ENCODE assay signal across 21 cellular contexts in genomic region chr16:23274968-23275367, GRCh38. TPM values are rescaled to one million over a fixed set of nuclear protein-coding genes. Genes with fewer than 3 reads are reported as not detected.
DNase-seq lines count a peak whose midpoint lies in the region; ATAC-seq and TF ChIP-seq lines count a peak whose summit lies in the region.
"Had no signal": no experiment of that assay in that cellular context is flagged by ENCODE, and none has a peak within 500 bp of the region (broad histone marks: within the 10 kb centered on the region; RNA-seq: fewer than 3 reads in every experiment).

No MANE protein-coding gene starts in this region.

- intact Hi-C loops in HCT116 (cut with micrococcal nuclease) (no loop called here), lower lobe of right lung (cut with DNase I) (no loop called here)

- no peak for TF ChIP-seq CTCF in HCT116 (IDR thresholded peaks at IDR 0.05 in 2 of 3, conservative IDR thresholded peaks at IDR 0.05 in 1 of 3; ENCODE audit: borderline replicate concordance in 1 of 3, insufficient read depth in 1 of 3, low read depth in 2 of 3, low read length in 2 of 3)
- TF ChIP-seq CTCF in choroid plexus epithelial cell (conservative IDR thresholded peaks at IDR 0.05; ENCODE audit: low read depth, low read length) = no peak
- no peak for TF ChIP-seq CTCF in lower lobe of right lung (IDR thresholded peaks at IDR 0.05)

- H3K9me3 Mint-ChIP-seq in stimulated activated effector memory CD8-positive, alpha-beta T cell treated with anti-CD3 and anti-CD28 coated beads, Interleukin-12 subunit alpha, Interleukin-12 subunit beta, amount 100 ng/mL, for 72 hours = peaks cover 6% of the 10 kb centered on the region
- no peaks in the 10 kb centered on the region for H3K9me3 Mint-ChIP-seq in effector memory CD8-positive, alpha-beta T cell
- H3K9me3 Mint-ChIP-seq: HFFc6 had no signal

- H3K27me3 ChIP-seq in HCT116 (ENCODE audit: insufficient read depth, low read length) (0 out of 2 replicates have a peak, but pooled peaks cover 5% of the 10 kb centered on the region), lower lobe of right lung (ENCODE audit: low read depth) (no peaks in the 10 kb centered on the region)

- no peak overlapping the region for H3K4me2 ChIP-seq in HCT116 (ENCODE audit: low read length)

- H3K4me1 ChIP-seq in HCT116 (ENCODE audit: control insufficient read depth in 1 of 2, insufficient read depth in 2 of 2, low read length in 2 of 2) (no peaks in the 10 kb centered on the region), lower lobe of right lung (no peaks in the 10 kb centered on the region)
- H3K4me1 ChIP-seq: heart right ventricle, spleen had no signal

- H3K36me3 ChIP-seq in HCT116 (ENCODE audit: control insufficient read depth in 1 of 2, insufficient read depth in 2 of 2, low read length in 2 of 2) (no peaks in the 10 kb centered on the region), lower lobe of right lung (no peaks in the 10 kb centered on the region)
- H3K36me3 ChIP-seq: esophagus muscularis mucosa, heart right ventricle, spleen had no signal

- H3K27ac Mint-ChIP-seq in stimulated activated effector memory CD8-positive, alpha-beta T cell treated with anti-CD3 and anti-CD28 coated beads, Interleukin-12 subunit alpha, Interleukin-12 subunit beta, amount 100 ng/mL, for 72 hours = no peak overlapping the region
- H3K27ac Mint-ChIP-seq in effector memory CD8-positive, alpha-beta T cell = no peak overlapping the region
- H3K27ac Mint-ChIP-seq: B cell; HFFc6; stimulated activated naive CD8-positive, alpha-beta T cell treated with anti-CD3 and anti-CD28 coated beads, Interleukin-15, Interleukin-2, amounts not matched to agents 100 ng/mL and 50 ng/mL, for 24 hours had no signal

- H3K4me1 Mint-ChIP-seq in stimulated activated effector memory CD8-positive, alpha-beta T cell treated with anti-CD3 and anti-CD28 coated beads, Interleukin-12 subunit alpha, Interleukin-12 subunit beta, amount 100 ng/mL, for 72 hours = no peaks in the 10 kb centered on the region
- no peaks in the 10 kb centered on the region for H3K4me1 Mint-ChIP-seq in effector memory CD8-positive, alpha-beta T cell (ENCODE audit: low read depth in 2 of 2)
- H3K4me1 Mint-ChIP-seq: B cell had no signal

- H3K27ac ChIP-seq in HCT116 (ENCODE audit: low read depth, low read length) (no peak overlapping the region), lower lobe of right lung (no peak overlapping the region)
- H3K27ac ChIP-seq: esophagus muscularis mucosa, heart right ventricle, spleen had no signal

- no peak overlapping the region for H3K9ac ChIP-seq in HCT116 (ENCODE audit: low read length)

- DNase-seq in Caki2 (ENCODE audit: low read depth) (peak; percentile 49), HCT116 (ENCODE audit: low read depth, low spot score) (peak; percentile 56), NCI-H69 (lab: John Stamatoyannopoulos, UW) (peak; percentile 48), choroid plexus epithelial cell (ENCODE audit: low read depth) (peak; percentile 2), lower lobe of right lung (no peak)
- DNase-seq in stimulated activated effector memory CD8-positive, alpha-beta T cell treated with anti-CD3 and anti-CD28 coated beads, Interleukin-12 subunit alpha, Interleukin-12 subunit beta, amount 100 ng/mL, for 72 hours (ENCODE audit: low spot score in 2 of 2) = no peak
- no peak for DNase-seq in activated naive CD4-positive, alpha-beta T cell treated with Interleukin-2 at 50 U/mL for 16 hours
- DNase-seq in effector memory CD8-positive, alpha-beta T cell = no peak
- DNase-seq: activated effector memory CD4-positive, alpha-beta T cell treated with Interleukin-2 at 50 U/mL for 16 hours; cortex of kidney; DMS79 treated with DMSO at 0.1 percent for 48 hours; heart right ventricle; HFFc6; KG1; NCI-H146; posterior cingulate gyrus; spleen had no signal

- no peak overlapping the region for H2AFZ ChIP-seq in HCT116 (ENCODE audit: low read depth, low read length, poor library complexity, severe bottlenecking)

- no peak overlapping the region for H3K4me3 Mint-ChIP-seq in stimulated activated effector memory CD8-positive, alpha-beta T cell treated with anti-CD3 and anti-CD28 coated beads, Interleukin-12 subunit alpha, Interleukin-12 subunit beta, amount 100 ng/mL, for 72 hours
- no peak overlapping the region for H3K4me3 Mint-ChIP-seq in effector memory CD8-positive, alpha-beta T cell
- H3K4me3 Mint-ChIP-seq: B cell; HFFc6; stimulated activated naive CD8-positive, alpha-beta T cell treated with anti-CD3 and anti-CD28 coated beads, Interleukin-15, Interleukin-2, amounts not matched to agents 100 ng/mL and 50 ng/mL, for 24 hours had no signal

- ATAC-seq in HCT116 (peak; percentile 97), lower lobe of right lung (no peak)
- no peak for ATAC-seq in stimulated activated effector memory CD8-positive, alpha-beta T cell treated with anti-CD3 and anti-CD28 coated beads, Interleukin-12 subunit alpha, Interleukin-12 subunit beta, amount 100 ng/mL, for 72 hours
- ATAC-seq in effector memory CD8-positive, alpha-beta T cell (replicated peaks) = no peak
- ATAC-seq: heart right ventricle had no signal

- no peak for TF ChIP-seq RAD21 in HCT116 (IDR thresholded peaks at IDR 0.05; ENCODE audit: low read depth)

- no peaks in the 10 kb centered on the region for H4K20me1 ChIP-seq in HCT116 (ENCODE audit: insufficient read depth)

- RAD21 ChIA-PET in HCT116 (lab: Charles Lee; ENCODE audit: low non-redundant PET in 1 of 2, low total read pairs in 2 of 2, uncharacterized antibody in 2 of 2, unreplicated experiment in 2 of 2) = no interaction called here

- H3K4me3 ChIP-seq in HCT116 (replicated peaks in 1 of 2; ENCODE audit: low read depth in 1 of 2, low read length in 2 of 2) (no peak overlapping the region), choroid plexus epithelial cell (ENCODE audit: low read depth, low read length) (no peak overlapping the region), lower lobe of right lung (no peak overlapping the region)
- H3K4me3 ChIP-seq: esophagus muscularis mucosa, heart right ventricle, spleen had no signal

- TF ChIP-seq POLR2A in HCT116 (IDR thresholded peaks at IDR 0.05; ENCODE audit: borderline replicate concordance, extremely low read depth, insufficient read depth, insufficient read length) = no peak

- POLR2A ChIA-PET in HCT116 (lab: Charles Lee) = no interaction called here

- no peaks in the 10 kb centered on the region for H3K36me3 Mint-ChIP-seq in stimulated activated effector memory CD8-positive, alpha-beta T cell treated with anti-CD3 and anti-CD28 coated beads, Interleukin-12 subunit alpha, Interleukin-12 subunit beta, amount 100 ng/mL, for 72 hours
- H3K36me3 Mint-ChIP-seq in effector memory CD8-positive, alpha-beta T cell (ENCODE audit: insufficient read depth) = peaks cover 4% of the 10 kb centered on the region

- no TSS peak for BruUV-seq in HCT116 (replicated peaks; lab: Mats Ljungman, UMichigan)

- no peaks in the 10 kb centered on the region for H3K79me2 ChIP-seq in HCT116 (ENCODE audit: insufficient read depth, low read length)

- H3K27me3 Mint-ChIP-seq in effector memory CD8-positive, alpha-beta T cell = peaks cover 42 to 61% of the 10 kb centered on the region in 2 donors

- CTCF ChIA-PET in HCT116 (lab: Charles Lee) = no interaction called here

- in situ Hi-C loops in Caki2 (cut with HindIII; ENCODE audit: low pct_unique_long_range_greater_than_20kb, low sequenced_read_pairs) = no loop called here

- no peaks in the 10 kb centered on the region for H3K9me3 ChIP-seq in HCT116 (ENCODE audit: control insufficient read depth in 1 of 2, insufficient read depth in 1 of 2, low read depth in 1 of 2, low read length in 2 of 2)
- H3K9me3 ChIP-seq in lower lobe of right lung = no peaks in the 10 kb centered on the region

- H3K9me2 ChIP-seq in HCT116 (ENCODE audit: insufficient read depth) = no peaks in the 10 kb centered on the region

TF ChIP-seq in HCT116, 20 proteins besides CTCF, POLR2A, EP300 and RAD21:
- TF ChIP-seq JUND (IDR thresholded peaks at IDR 0.05) = no peak
- peak; percentile 26; the same call in 1 of the 2 replicates for TF ChIP-seq SP1 (IDR thresholded peaks at IDR 0.05; ENCODE audit: low read depth)
TF ChIP-seq in HCT116: peak in this region for 1.

RNA-seq across cellular contexts. Expression of gene SCNN1B, which starts 27.1 kb away (rescaled TPM):
- total RNA-seq in Caki2 (2014; rRNA removed; shearing (Covaris generic); ENCODE audit: low replicate concordance) = not detected in 2 replicates
- total RNA-seq in HCT116 (2021; ENCODE audit: unreplicated experiment) (0.37 TPM), lower lobe of right lung (38.3 TPM)
- 0.07 and 0.14 TPM in 2 replicates for polyA plus RNA-seq in HCT116 (2012)
- total RNA-seq: astrocyte, B cell, HFFc6 had no signal

Comparison
In these comparisons a context has a peak if more than half of its experiments do, and no peak if none do; other contexts are left out.
1. DNase-seq: peak in Caki2 (single experiment), HCT116 (single experiment), NCI-H69 (single experiment) and choroid plexus epithelial cell (single experiment); none in stimulated activated effector memory CD8-positive, alpha-beta T cell treated with anti-CD3 and anti-CD28 coated beads, Interleukin-12 subunit alpha, Interleukin-12 subunit beta, amount 100 ng/mL, for 72 hours (0 of 2), activated naive CD4-positive, alpha-beta T cell treated with Interleukin-2 at 50 U/mL for 16 hours (single experiment), effector memory CD8-positive, alpha-beta T cell (0 of 3) and lower lobe of right lung (single experiment).
2. RNA of gene SCNN1B, which starts 27.1 kb away (total RNA-seq): 38.3 TPM in lower lobe of right lung (single experiment); 0.37 TPM in HCT116 (single experiment) and not detected in Caki2; every median in the first group is over 10 times any median in the second.